9 cellular contexts compared by ENCODE assay signal in the genomic region with DNA sequence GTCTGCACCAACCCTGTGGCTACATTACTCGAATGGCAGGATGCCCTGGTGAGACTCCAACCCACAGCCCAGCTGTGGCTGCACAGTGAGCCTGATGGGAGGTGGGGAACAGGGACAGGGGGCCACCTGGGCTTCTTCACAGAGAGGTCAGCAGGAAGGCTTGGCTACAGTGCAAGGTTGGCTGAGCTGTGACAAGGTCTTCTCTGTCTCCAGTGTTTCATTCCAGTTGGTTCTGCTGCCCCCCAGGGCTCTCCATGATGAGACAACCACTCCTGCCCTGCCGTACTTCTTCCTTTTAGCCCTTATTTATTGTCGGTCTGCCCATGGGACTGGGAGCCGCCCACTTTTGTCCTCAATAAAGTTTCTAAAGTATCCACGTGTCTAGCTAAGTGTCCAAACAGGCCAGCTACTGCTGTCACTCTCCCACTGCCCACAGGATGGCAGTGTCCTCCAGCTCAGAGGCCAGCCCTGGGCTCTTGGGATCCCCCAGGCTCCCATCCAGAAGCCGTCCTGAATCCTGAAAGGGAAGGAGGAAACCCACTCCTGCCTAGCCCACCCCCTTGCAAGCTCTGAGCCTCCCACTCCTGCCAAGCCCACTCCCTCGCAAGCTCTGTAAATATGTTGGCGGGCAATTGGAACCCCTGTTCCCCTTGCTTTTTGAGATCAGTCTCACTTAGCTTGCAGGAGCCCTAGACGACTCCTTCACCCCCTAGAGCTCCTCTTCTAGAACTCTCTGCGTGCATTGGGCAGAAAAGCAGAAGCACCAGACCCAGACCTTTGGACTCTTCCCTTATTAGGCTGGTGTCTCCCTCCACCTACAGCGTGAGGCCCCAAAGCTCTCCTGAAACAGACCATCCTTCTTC. TPM values are rescaled to one million over a fixed set of nuclear protein-coding genes. Genes with fewer than 3 reads are reported as not detected.
DNase-seq lines count a peak whose midpoint lies in the region; ATAC-seq, FAIRE-seq and TF ChIP-seq lines count a peak whose summit lies in the region.
"Had no signal": no experiment of that assay in that cellular context is flagged by ENCODE, and none has a peak within 500 bp of the region (broad histone marks: within the 10 kb centered on the region; RNA-seq: fewer than 3 reads in every experiment).

No MANE protein-coding gene starts in this region.

- peaks cover 10% of the 10 kb centered on the region for H3K36me3 ChIP-seq in osteoblast (ENCODE audit: insufficient read depth, low read length)

- peaks cover 13% of the 10 kb centered on the region for H3K27me3 ChIP-seq in osteoblast (ENCODE audit: insufficient read depth, low read length)

- ATAC-seq in T-helper 17 cell (peak; percentile 50), HG03039 (IDR thresholded peaks at IDR 0.05; ENCODE audit: unreplicated experiment) (no peak)

- no peak overlapping the region for H3K4me3 ChIP-seq in foreskin fibroblast (ENCODE audit: low read depth in 1 of 2, low read length in 2 of 2)
- H3K4me3 ChIP-seq in osteoblast (ENCODE audit: insufficient read depth, low read length), result no peak overlapping the region

- H3K36me3 Mint-ChIP-seq in T-helper 17 cell (ENCODE audit: low read depth), result no peaks in the 10 kb centered on the region

- H3K27me3 Mint-ChIP-seq in T-helper 17 cell, result peaks cover 41% of the 10 kb centered on the region

- no peaks in the 10 kb centered on the region for H4K20me1 ChIP-seq in osteoblast (ENCODE audit: insufficient read depth, low read length)

- H3K4me1 ChIP-seq in osteoblast (ENCODE audit: insufficient read depth, low read length), result no peaks in the 10 kb centered on the region

- no peak overlapping the region for H3K4me3 Mint-ChIP-seq in T-helper 17 cell
- H3K4me3 Mint-ChIP-seq: T-helper 1 cell treated with Interleukin-12 subunit alpha and Interleukin-12 subunit beta and Interleukin-4 antibody, amounts not matched to agents 30 μg/mL and 1 μg/mL, for 36 hours had no signal

- no peaks in the 10 kb centered on the region for H3K9me3 ChIP-seq in T-helper 17 cell (ENCODE audit: control insufficient read depth, low read length, poor library complexity, severe bottlenecking)
- no peaks in the 10 kb centered on the region for H3K9me3 ChIP-seq in osteoblast (ENCODE audit: low read depth, low read length)

- H3K4me1 Mint-ChIP-seq in T-helper 17 cell, result peaks cover 12% of the 10 kb centered on the region

- no peaks in the 10 kb centered on the region for H3K79me2 ChIP-seq in osteoblast (ENCODE audit: insufficient read depth, low read length)

- H3K27ac ChIP-seq in osteoblast (ENCODE audit: low read depth, low read length), result no peak overlapping the region

- no peak overlapping the region for H3K27ac Mint-ChIP-seq in T-helper 17 cell
- H3K27ac Mint-ChIP-seq: T-helper 1 cell treated with Interleukin-12 subunit alpha and Interleukin-12 subunit beta and Interleukin-4 antibody, amounts not matched to agents 30 μg/mL and 1 μg/mL, for 36 hours had no signal

- no peak for FAIRE-seq in D721Med (lab: Jason Lieb, UNC)

- peak; percentile 78 for DNase-seq in D721Med (ENCODE audit: insufficient read length, low spot score)
- peak; percentile 55 for DNase-seq in HT1080 (ENCODE audit: low read depth)
- DNase-seq in T-helper 17 cell, result no peak
- DNase-seq in foreskin fibroblast, result peak; percentile 73 to 93
- peak; percentile 99 for DNase-seq in osteoblast (ENCODE audit: insufficient read length, low spot score, missing footprints)
- no peak for DNase-seq in GM19238 (ENCODE audit: insufficient read length, low spot score)
- DNase-seq in stimulated activated CD4-positive, alpha-beta T cell treated with anti-CD3 and anti-CD28 coated beads, Interleukin-12 subunit alpha, Interleukin-12 subunit beta, amount 100 ng/mL, for 4 hours, result no peak

- peak; percentile 68 for TF ChIP-seq CTCF in D721Med (IDR thresholded peaks at IDR 0.05; ENCODE audit: insufficient read depth, missing control alignments)
- TF ChIP-seq CTCF in foreskin fibroblast (IDR thresholded peaks at IDR 0.05; ENCODE audit: low read depth, low read length), result peak; percentile 85
- peak; percentile 96 for TF ChIP-seq CTCF in osteoblast (IDR thresholded peaks at IDR 0.05; ENCODE audit: extremely low read depth, low read depth, low read length)

- no peak overlapping the region for H3K4me2 ChIP-seq in osteoblast (ENCODE audit: insufficient read depth, low read length)

- peak overlapping the region; percentile 84 for H2AFZ ChIP-seq in osteoblast (ENCODE audit: low read length)

RNA-seq across cellular contexts. Expression of a gene that starts 5.4 kb away (rescaled TPM):
- 5.3 and 5.7 TPM in 2 replicates for total RNA-seq in HT1080 (2014; rRNA removed; shearing (Covaris generic))
- polyA plus RNA-seq in HT1080 (2015; cell fraction: cytosol; rRNA removed), result 3.1 and 3.6 TPM in 2 replicates
- 3.5 and 3.6 TPM in 2 replicates for polyA plus RNA-seq in HT1080 (2015; cell fraction: nucleus; rRNA removed)
- not detected for total RNA-seq in T-helper 17 cell
- total RNA-seq in osteoblast, result 0.36 TPM in 1 of 2 replicates, not detected in the other

RNA-seq across cellular contexts. Expression of a gene that starts 8.5 kb away (rescaled TPM):
- total RNA-seq in HT1080 (2014; rRNA removed; shearing (Covaris generic)), result 35.8 and 48.7 TPM in 2 replicates
- polyA plus RNA-seq in HT1080 (2015; cell fraction: cytosol; rRNA removed), result 27.3 and 31.1 TPM in 2 replicates
- 83.8 and 97.8 TPM in 2 replicates for polyA plus RNA-seq in HT1080 (2015; cell fraction: nucleus; rRNA removed)
- total RNA-seq in T-helper 17 cell, result under 1 TPM in 1 of 2 donors, not detected in 1; 0.55 TPM
- total RNA-seq in osteoblast, result 2.5 and 3.5 TPM in 2 replicates

RNA-seq across cellular contexts. Expression of a gene that starts 15.1 kb away (rescaled TPM):
- total RNA-seq in HT1080 (2014; rRNA removed; shearing (Covaris generic)), result 8.3 and 9.1 TPM in 2 replicates
- polyA plus RNA-seq in HT1080 (2015; cell fraction: cytosol; rRNA removed), result 8.2 and 8.4 TPM in 2 replicates
- 11.0 and 11.2 TPM in 2 replicates for polyA plus RNA-seq in HT1080 (2015; cell fraction: nucleus; rRNA removed)
- not detected for total RNA-seq in T-helper 17 cell
- total RNA-seq in osteoblast, result 0.29 and 1.1 TPM in 2 replicates

RNA-seq across cellular contexts. Expression of a gene that starts 35.7 kb away (rescaled TPM):
- total RNA-seq in HT1080 (2014; rRNA removed; shearing (Covaris generic)), result 30.4 and 39.4 TPM in 2 replicates
- 62.6 and 68.7 TPM in 2 replicates for polyA plus RNA-seq in HT1080 (2015; cell fraction: cytosol; rRNA removed)
- polyA plus RNA-seq in HT1080 (2015; cell fraction: nucleus; rRNA removed), result 57.8 and 63.3 TPM in 2 replicates
- 1 to 10 TPM; 5.2 TPM for total RNA-seq in T-helper 17 cell
- 23.3 and 25.7 TPM in 2 replicates for total RNA-seq in osteoblast

RNA-seq across cellular contexts. Expression of a gene that starts 36.6 kb away (rescaled TPM):
- total RNA-seq in HT1080 (2014; rRNA removed; shearing (Covaris generic)), result 0.13 and 0.21 TPM in 2 replicates
- 0.02 TPM in 1 of 2 replicates, not detected in the other for polyA plus RNA-seq in HT1080 (2015; cell fraction: cytosol; rRNA removed)
- 0.18 and 0.48 TPM in 2 replicates for polyA plus RNA-seq in HT1080 (2015; cell fraction: nucleus; rRNA removed)
- total RNA-seq in T-helper 17 cell, result not detected
- under 0.01 TPM in 1 of 2 replicates, not detected in the other for total RNA-seq in osteoblast

Comparison
In these comparisons a context has a peak if more than half of its experiments do, and no peak if none do; other contexts are left out.
1. DNase-seq: peak in D721Med (single experiment), HT1080 (single experiment), foreskin fibroblast (2 of 2) and osteoblast (single experiment); none in T-helper 17 cell (0 of 3), GM19238 (single experiment) and stimulated activated CD4-positive, alpha-beta T cell treated with anti-CD3 and anti-CD28 coated beads, Interleukin-12 subunit alpha, Interleukin-12 subunit beta, amount 100 ng/mL, for 4 hours (single experiment).
2. Peak in every context shown above with its lines, with median percentiles within 50 percentile points of each other: CTCF ChIP-seq.